9 cellular contexts compared by ENCODE assay signal in the genomic region with DNA sequence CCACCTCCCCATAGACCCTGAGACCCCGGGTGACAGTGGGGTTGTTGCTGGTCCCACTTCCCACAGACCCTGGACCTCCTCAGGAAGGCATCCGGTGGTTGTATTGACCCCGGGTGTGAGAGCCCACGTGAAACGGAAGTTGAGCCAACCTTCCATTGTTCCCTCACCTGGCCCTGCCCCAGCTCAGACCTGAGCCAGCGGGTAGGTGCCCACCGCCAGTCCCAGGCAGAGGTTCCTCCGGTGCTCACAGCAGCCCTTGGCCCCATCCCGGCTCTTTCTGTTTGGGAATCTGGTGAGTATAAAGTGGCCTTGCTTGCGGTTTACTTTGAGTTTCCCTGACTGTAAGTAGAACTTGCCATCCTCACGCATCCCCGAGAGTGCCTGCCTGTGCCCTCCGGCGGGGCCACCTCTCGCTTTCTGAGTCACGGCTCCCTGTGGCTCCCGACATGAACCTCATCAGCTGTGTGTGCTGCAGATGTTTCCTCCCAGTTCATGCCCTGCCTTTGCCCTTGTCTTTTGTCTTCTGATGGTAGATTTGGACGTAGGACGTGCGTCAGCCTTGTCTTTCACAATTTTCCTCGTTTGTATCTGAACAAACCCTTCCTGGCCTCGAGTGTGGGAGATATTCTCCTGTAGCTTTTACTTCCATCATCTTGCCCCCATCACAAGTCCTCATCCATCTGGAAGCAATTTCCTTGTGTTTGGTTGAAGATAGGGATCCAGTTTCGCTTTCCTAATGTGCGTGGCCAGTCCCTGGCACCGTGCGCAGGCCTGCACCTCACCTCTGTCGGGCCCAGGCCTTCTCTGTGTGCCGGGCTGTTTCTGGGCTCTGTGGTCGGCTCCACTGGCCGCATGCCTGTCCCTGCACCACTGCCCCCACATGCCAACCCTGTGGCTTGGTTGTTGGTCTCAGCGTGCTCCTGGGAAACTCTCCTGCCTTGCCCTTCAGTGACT.
DNase-seq lines count a peak whose midpoint lies in the region; ATAC-seq and TF ChIP-seq lines count a peak whose summit lies in the region.
"Had no signal": no experiment of that assay in that cellular context is flagged by ENCODE, and none has a peak within 500 bp of the region (broad histone marks: within the 10 kb centered on the region; RNA-seq: fewer than 3 reads in every experiment).

No MANE protein-coding gene starts in this region.

- peaks cover 0 to 7% of the 10 kb centered on the region in 2 donors for H3K4me1 ChIP-seq in right atrium auricular region

- no peaks in the 10 kb centered on the region for H3K36me3 ChIP-seq in right atrium auricular region

- no peak overlapping the region for H3K27ac ChIP-seq in right atrium auricular region

- H3K27me3 ChIP-seq in right atrium auricular region, result no peaks in the 10 kb centered on the region

- no peak for TF ChIP-seq CTCF in right atrium auricular region (IDR thresholded peaks at IDR 0.05)

- DNase-seq in activated CD8-positive, alpha-beta memory T cell treated with anti-CD3 and anti-CD28 coated beads for 24 hours, result peak; percentile 54
- DNase-seq in activated CD8-positive, alpha-beta memory T cell treated with anti-CD3 and anti-CD28 coated beads, Interleukin-2, amount 50 U/mL, for 4 hours, result no peak
- peak; percentile 64 for DNase-seq in activated CD8-positive, alpha-beta memory T cell treated with anti-CD3 and anti-CD28 coated beads, Interleukin-2, amount 50 U/mL, for 48 hours
- DNase-seq in right atrium auricular region (ENCODE audit: low spot score) (peak; percentile 60), stromal cell of bone marrow (ENCODE audit: low read depth) (peak; percentile 62), DMS79 treated with DMSO at 0.1 percent for 48 hours (lab: John Stamatoyannopoulos, UW) (no peak)

- no peaks in the 10 kb centered on the region for H3K9me3 ChIP-seq in right atrium auricular region

- ATAC-seq in HG03039 (IDR thresholded peaks at IDR 0.05; ENCODE audit: unreplicated experiment) (no peak), GM21737 (IDR thresholded peaks at IDR 0.05; ENCODE audit: unreplicated experiment) (no peak)
- ATAC-seq: CD8-positive, alpha-beta T cell had no signal

- no peak overlapping the region for H3K4me3 ChIP-seq in right atrium auricular region

Comparison
In these comparisons a context has a peak if more than half of its experiments do, and no peak if none do; other contexts are left out.
1. DNase-seq: peak in activated CD8-positive, alpha-beta memory T cell treated with anti-CD3 and anti-CD28 coated beads for 24 hours (single experiment), activated CD8-positive, alpha-beta memory T cell treated with anti-CD3 and anti-CD28 coated beads, Interleukin-2, amount 50 U/mL, for 48 hours (single experiment), right atrium auricular region (single experiment) and stromal cell of bone marrow (single experiment); none in activated CD8-positive, alpha-beta memory T cell treated with anti-CD3 and anti-CD28 coated beads, Interleukin-2, amount 50 U/mL, for 4 hours (single experiment) and DMS79 treated with DMSO at 0.1 percent for 48 hours (single experiment).